10 cellular contexts compared by ENCODE assay signal in genomic region chr9:93951655-93952118, GRCh38. TPM values are rescaled to one million over a fixed set of nuclear protein-coding genes. Genes with fewer than 3 reads are reported as not detected.
DNase-seq lines count a peak whose midpoint lies in the region; ATAC-seq and TF ChIP-seq lines count a peak whose summit lies in the region.
"Had no signal": no experiment of that assay in that cellular context is flagged by ENCODE, and none has a peak within 500 bp of the region (broad histone marks: within the 10 kb centered on the region; RNA-seq: fewer than 3 reads in every experiment).

No MANE protein-coding gene starts in this region.

- H3K4me1 Mint-ChIP-seq in activated naive CD4-positive, alpha-beta T cell treated with anti-CD3 and anti-CD28 coated beads for 36 hours (ENCODE audit: low read depth): peaks cover 39% of the 10 kb centered on the region
- peaks cover 37% of the 10 kb centered on the region for H3K4me1 Mint-ChIP-seq in central memory CD8-positive, alpha-beta T cell
- peaks cover 19 to 58% (median 49%) of the 10 kb centered on the region in 4 donors for H3K4me1 Mint-ChIP-seq in naive thymus-derived CD8-positive, alpha-beta T cell

- peak; percentile 29 for DNase-seq in activated naive CD4-positive, alpha-beta T cell treated with anti-CD3 and anti-CD28 coated beads for 36 hours
- DNase-seq in activated naive CD4-positive, alpha-beta T cell treated with anti-CD3 and anti-CD28 coated beads, Interleukin-2, amount 50 U/mL, for 16 hours: no peak
- DNase-seq in central memory CD8-positive, alpha-beta T cell (ENCODE audit: low spot score in 2 of 2): no peak
- DNase-seq in naive thymus-derived CD8-positive, alpha-beta T cell: peak in 1 of 10 donors; percentile 38
- DNase-seq in transverse colon (no peak), SIG-M5 treated with dmso at 0.1 percent for 504 hours (lab: John Stamatoyannopoulos, UW; ENCODE audit: unreplicated experiment) (no peak), GM13976 (ENCODE audit: low spot score) (no peak)
- DNase-seq: NCI-H526 treated with DMSO at 0.1 percent for 48 hours had no signal

- H3K36me3 ChIP-seq in transverse colon: no peaks in the 10 kb centered on the region

- POLR2A ChIA-PET in naive thymus-derived CD8-positive, alpha-beta T cell (lab: Charles Lee): no interaction called here

- no peaks in the 10 kb centered on the region for H3K9me3 Mint-ChIP-seq in activated naive CD4-positive, alpha-beta T cell treated with anti-CD3 and anti-CD28 coated beads for 36 hours
- H3K9me3 Mint-ChIP-seq in central memory CD8-positive, alpha-beta T cell: no peaks in the 10 kb centered on the region
- H3K9me3 Mint-ChIP-seq in naive thymus-derived CD8-positive, alpha-beta T cell: no peaks in the 10 kb centered on the region

- CTCF ChIA-PET in activated naive CD4-positive, alpha-beta T cell treated with anti-CD3 and anti-CD28 coated beads for 36 hours (lab: Charles Lee): no interaction called here

- WGBS in transverse colon (ENCODE audit: low coverage in 1 of 2), 2 donors: 12% methylated on average over 38 of the region's 39 CpGs; no CpG with 5 or more reads in 1 of the 2 donors

- peaks cover 18 to 50% (median 43%) of the 10 kb centered on the region in 4 donors for H3K4me1 ChIP-seq in transverse colon

- intact Hi-C loops in activated naive CD4-positive, alpha-beta T cell treated with anti-CD3 and anti-CD28 coated beads for 36 hours (cut with micrococcal nuclease): loop anchor here (1.0 to 10.0 kb wide), 4 partner anchors 9 to 797 kb away; partner anchors contain the start of genes FAM120A and FAM120AOS
- intact Hi-C loops in transverse colon (cut with DNase I; ENCODE audit: low total_unique reads): no loop called here

- no peak for TF ChIP-seq EP300 in transverse colon (IDR thresholded peaks at IDR 0.05; ENCODE audit: low read depth)

- H3K27me3 ChIP-seq in transverse colon: peaks cover 97% of the 10 kb centered on the region

- peak overlapping the region in 3 of 4 donors; percentile 31 to 59 (median 35) for H3K4me3 ChIP-seq in transverse colon

- no peak overlapping the region for H3K4me3 Mint-ChIP-seq in activated naive CD4-positive, alpha-beta T cell treated with anti-CD3 and anti-CD28 coated beads for 36 hours
- H3K4me3 Mint-ChIP-seq in central memory CD8-positive, alpha-beta T cell: peak overlapping the region; percentile 51
- peak overlapping the region; percentile 15 to 89 (median 80) for H3K4me3 Mint-ChIP-seq in naive thymus-derived CD8-positive, alpha-beta T cell

- H3K27ac ChIP-seq in transverse colon: no peak overlapping the region

- no peak for TF ChIP-seq POLR2A in transverse colon (IDR thresholded peaks at IDR 0.05)

- no peaks in the 10 kb centered on the region for H3K36me3 Mint-ChIP-seq in activated naive CD4-positive, alpha-beta T cell treated with anti-CD3 and anti-CD28 coated beads for 36 hours (ENCODE audit: low read depth)
- peaks cover 2% of the 10 kb centered on the region for H3K36me3 Mint-ChIP-seq in central memory CD8-positive, alpha-beta T cell (ENCODE audit: insufficient read depth)
- peaks cover 2 to 9% (median 3%) of the 10 kb centered on the region in 3 donors for H3K36me3 Mint-ChIP-seq in naive thymus-derived CD8-positive, alpha-beta T cell

- no peak overlapping the region for H3K27ac Mint-ChIP-seq in activated naive CD4-positive, alpha-beta T cell treated with anti-CD3 and anti-CD28 coated beads for 36 hours
- no peak overlapping the region for H3K27ac Mint-ChIP-seq in central memory CD8-positive, alpha-beta T cell (ENCODE audit: low read depth)
- no peak overlapping the region for H3K27ac Mint-ChIP-seq in naive thymus-derived CD8-positive, alpha-beta T cell

- H3K27me3 Mint-ChIP-seq in activated naive CD4-positive, alpha-beta T cell treated with anti-CD3 and anti-CD28 coated beads for 36 hours (ENCODE audit: low read depth): peaks cover 73% of the 10 kb centered on the region
- H3K27me3 Mint-ChIP-seq in central memory CD8-positive, alpha-beta T cell: peaks cover 93% of the 10 kb centered on the region
- peaks cover 30 to 94% (median 58%) of the 10 kb centered on the region in 5 donors for H3K27me3 Mint-ChIP-seq in naive thymus-derived CD8-positive, alpha-beta T cell

- no peak for ATAC-seq in central memory CD8-positive, alpha-beta T cell (replicated peaks; ENCODE audit: extremely low read depth, poor library complexity, severe bottlenecking)
- ATAC-seq in naive thymus-derived CD8-positive, alpha-beta T cell: peak; percentile 48 to 51
- no peak for ATAC-seq in GM19397 (IDR thresholded peaks at IDR 0.05; ENCODE audit: unreplicated experiment)

- in situ Hi-C loops in transverse colon (cut with MboI; ENCODE audit: low pct_ligation_motif_present in 1 of 4, low pct_unique_long_range_greater_than_20kb in 1 of 4, low sequenced_read_pairs in 3 of 4) (loop anchor here in 1 of 4 donors (25.0 kb wide), 2 partner anchors 264 to 789 kb away; no protein-coding TSS in a partner anchor), GM13976 (cut with MboI; ENCODE audit: low sequenced_read_pairs, unreplicated experiment) (loop anchor here (25.0 kb wide), 1 partner anchor 264 kb away; no protein-coding TSS in a partner anchor)

- no peaks in the 10 kb centered on the region for H3K9me3 ChIP-seq in transverse colon

- TF ChIP-seq CTCF in transverse colon (IDR thresholded peaks at IDR 0.05) (no peak), GM13976 (IDR thresholded peaks at IDR 0.05; ENCODE audit: borderline replicate concordance, control extremely low read depth, extremely low read depth, insufficient read depth, missing control alignments) (no peak)

RNA-seq across cellular contexts. Expression of gene BARX1, which starts 3.5 kb away (rescaled TPM):
- under 1 TPM; 0.17 to 0.21 TPM for total RNA-seq in activated naive CD4-positive, alpha-beta T cell treated with anti-CD3 and anti-CD28 coated beads for 36 hours
- not detected for total RNA-seq in naive thymus-derived CD8-positive, alpha-beta T cell
- polyA plus RNA-seq in naive thymus-derived CD8-positive, alpha-beta T cell: not detected
- total RNA-seq in transverse colon: not detected
- total RNA-seq: LHCN-M2 had no signal

Comparison
In these comparisons a context has a peak if more than half of its experiments do, and no peak if none do; other contexts are left out.
1. ATAC-seq: peak in naive thymus-derived CD8-positive, alpha-beta T cell (2 of 2); none in central memory CD8-positive, alpha-beta T cell (single experiment) and GM19397 (single experiment).